In genomic region chr6:124999105-124999764, GRCh38 we compare ENCODE assay signal across 15 cellular contexts. TPM values are rescaled to one million over a fixed set of nuclear protein-coding genes. Genes with fewer than 3 reads are reported as not detected.
A peak's percentile ranks its signal among the peaks of the same experiment; 100 is the strongest.
DNase-seq lines count a peak whose midpoint lies in the region; ATAC-seq and TF ChIP-seq lines count a peak whose summit lies in the region.
"Had no signal": no experiment of that assay in that cellular context is flagged by ENCODE, and none has a peak within 500 bp of the region (broad histone marks: within the 10 kb centered on the region; RNA-seq: fewer than 3 reads in every experiment).

No MANE protein-coding gene starts in this region.

- H3K4me3 Mint-ChIP-seq in nephron progenitor cell, result no peak overlapping the region
- H3K4me3 Mint-ChIP-seq in activated CD8-positive, alpha-beta T cell treated with anti-CD3 and anti-CD28 coated beads for 36 hours, result no peak overlapping the region
- H3K4me3 Mint-ChIP-seq: activated CD4-positive, alpha-beta T cell treated with anti-CD3 and anti-CD28 coated beads, Interleukin-2, amount 10 ng/mL, durations not matched to agents 24 days and 14 days; T-helper 1 cell treated with Interleukin-12 subunit alpha and Interleukin-12 subunit beta and Interleukin-4 antibody, amounts not matched to agents 30 μg/mL and 1 μg/mL, for 36 hours had no signal

- DNase-seq in A673 (ENCODE audit: low spot score) (no peak), NCI-H1048 (lab: John Stamatoyannopoulos, UW) (peak; percentile 24), cerebellum (ENCODE audit: low spot score) (peak; percentile 61), nephron progenitor cell (no peak), AML-193 (lab: John Stamatoyannopoulos, UW) (no peak), HCEC 1CT (no peak), SIG-M5 treated with dmso at 0.1 percent for 504 hours (lab: John Stamatoyannopoulos, UW; ENCODE audit: unreplicated experiment) (no peak)
- DNase-seq in activated CD8-positive, alpha-beta T cell treated with anti-CD3 and anti-CD28 coated beads for 36 hours, result no peak
- DNase-seq: activated CD4-positive, alpha-beta T cell treated with anti-CD3 and anti-CD28 coated beads, Interleukin-2, amount 10 ng/mL, durations not matched to agents 24 days and 14 days; activated T-cell treated with anti-CD3 and anti-CD28 coated beads, Interleukin-2, amount 50 U/mL, for 48 hours; DND-41; NCI-H446 had no signal

- no peaks in the 10 kb centered on the region for H3K9me3 ChIP-seq in A673 (ENCODE audit: low read depth, low read length, poor library complexity, severe bottlenecking)
- H3K9me3 ChIP-seq: esophagus muscularis mucosa, thoracic aorta had no signal

- intact Hi-C loops in A673 (cut with micrococcal nuclease; ENCODE audit: unreplicated experiment), result no loop called here
- intact Hi-C loops in activated CD8-positive, alpha-beta T cell treated with anti-CD3 and anti-CD28 coated beads for 36 hours (cut with micrococcal nuclease), result no loop called here

- CTCF ChIA-PET in A673 (lab: Charles Lee), result interaction anchor here (0.7 kb wide), 1 partner anchor 114 kb away, joined by 4 read pairs; no protein-coding TSS in a partner anchor
- CTCF ChIA-PET in activated CD8-positive, alpha-beta T cell treated with anti-CD3 and anti-CD28 coated beads for 36 hours (lab: Charles Lee), result interaction anchor here (0.7 kb wide), 1 partner anchor 71 kb away, joined by 3 read pairs; no protein-coding TSS in a partner anchor

- no TSS peak for BruUV-seq in A673 (replicated peaks; lab: Mats Ljungman, UMichigan)

- H3K4me1 Mint-ChIP-seq in nephron progenitor cell, result peaks cover 45% of the 10 kb centered on the region
- no peaks in the 10 kb centered on the region for H3K4me1 Mint-ChIP-seq in activated CD8-positive, alpha-beta T cell treated with anti-CD3 and anti-CD28 coated beads for 36 hours (ENCODE audit: low read depth)
- H3K4me1 Mint-ChIP-seq: activated CD4-positive, alpha-beta T cell treated with anti-CD3 and anti-CD28 coated beads, Interleukin-2, amount 10 ng/mL, durations not matched to agents 24 days and 14 days had no signal

- peaks cover 2% of the 10 kb centered on the region for H3K27me3 Mint-ChIP-seq in nephron progenitor cell (ENCODE audit: low read depth, poor library complexity)
- H3K27me3 Mint-ChIP-seq in activated CD8-positive, alpha-beta T cell treated with anti-CD3 and anti-CD28 coated beads for 36 hours, result no peaks in the 10 kb centered on the region
- H3K27me3 Mint-ChIP-seq: activated CD4-positive, alpha-beta T cell treated with anti-CD3 and anti-CD28 coated beads, Interleukin-2, amount 10 ng/mL, durations not matched to agents 24 days and 14 days had no signal

- H3K4me3 ChIP-seq in A673 (ENCODE audit: low read depth, low read length, poor library complexity, severe bottlenecking), result no peak overlapping the region
- H3K4me3 ChIP-seq: esophagus muscularis mucosa, thoracic aorta had no signal

- ATAC-seq in activated CD8-positive, alpha-beta T cell treated with anti-CD3 and anti-CD28 coated beads for 36 hours, result no peak

- peaks cover 53% of the 10 kb centered on the region for H3K4me1 ChIP-seq in A673 (ENCODE audit: insufficient read depth, low read length, poor library complexity, severe bottlenecking)

- H3K27ac ChIP-seq in A673 (ENCODE audit: low read depth, low read length, poor library complexity, severe bottlenecking), result peak overlapping the region; percentile 47
- H3K27ac ChIP-seq: esophagus muscularis mucosa, thoracic aorta had no signal

- H3K36me3 ChIP-seq in A673 (ENCODE audit: insufficient read depth, low read length, poor library complexity, severe bottlenecking), result no peaks in the 10 kb centered on the region
- H3K36me3 ChIP-seq: esophagus muscularis mucosa, thoracic aorta had no signal

- no peaks in the 10 kb centered on the region for H3K27me3 ChIP-seq in A673 (replicated peaks; ENCODE audit: insufficient read depth, low read depth, low read length, poor library complexity)
- H3K27me3 ChIP-seq: esophagus muscularis mucosa had no signal

- TF ChIP-seq CTCF in A673 (conservative IDR thresholded peaks at IDR 0.05; ENCODE audit: low read depth, low read length), result no peak
- TF ChIP-seq CTCF in nephron progenitor cell (IDR thresholded peaks at IDR 0.05), result no peak
- no peak for TF ChIP-seq CTCF in activated CD8-positive, alpha-beta T cell treated with anti-CD3 and anti-CD28 coated beads for 36 hours (IDR thresholded peaks at IDR 0.05)

- peaks cover 21% of the 10 kb centered on the region for H3K36me3 Mint-ChIP-seq in nephron progenitor cell (ENCODE audit: low read depth)
- no peaks in the 10 kb centered on the region for H3K36me3 Mint-ChIP-seq in activated CD8-positive, alpha-beta T cell treated with anti-CD3 and anti-CD28 coated beads for 36 hours (ENCODE audit: low read depth)

- peak overlapping the region; percentile 11 for H3K27ac Mint-ChIP-seq in nephron progenitor cell
- no peak overlapping the region for H3K27ac Mint-ChIP-seq in activated CD8-positive, alpha-beta T cell treated with anti-CD3 and anti-CD28 coated beads for 36 hours
- H3K27ac Mint-ChIP-seq: activated CD4-positive, alpha-beta T cell treated with anti-CD3 and anti-CD28 coated beads, Interleukin-2, amount 10 ng/mL, durations not matched to agents 24 days and 14 days; T-helper 1 cell treated with Interleukin-12 subunit alpha and Interleukin-12 subunit beta and Interleukin-4 antibody, amounts not matched to agents 30 μg/mL and 1 μg/mL, for 36 hours had no signal

- H3K9me3 Mint-ChIP-seq in nephron progenitor cell, result peaks cover 2% of the 10 kb centered on the region
- no peaks in the 10 kb centered on the region for H3K9me3 Mint-ChIP-seq in activated CD8-positive, alpha-beta T cell treated with anti-CD3 and anti-CD28 coated beads for 36 hours
- H3K9me3 Mint-ChIP-seq: activated CD4-positive, alpha-beta T cell treated with anti-CD3 and anti-CD28 coated beads, Interleukin-2, amount 10 ng/mL, durations not matched to agents 24 days and 14 days; T-helper 1 cell treated with Interleukin-12 subunit alpha and Interleukin-12 subunit beta and Interleukin-4 antibody, amounts not matched to agents 30 μg/mL and 1 μg/mL, for 36 hours had no signal

- POLR2A ChIA-PET in A673 (lab: Charles Lee; ENCODE audit: low non-redundant PET), result no interaction called here
- POLR2A ChIA-PET in activated CD8-positive, alpha-beta T cell treated with anti-CD3 and anti-CD28 coated beads for 36 hours (lab: Charles Lee), result no interaction called here

RNA-seq across cellular contexts. Expression of gene RNF217, which starts 37.0 kb away (rescaled TPM):
- total RNA-seq in A673 (2021) (18.9 and 20.6 TPM in 2 replicates), cerebellum (23.7 TPM)
- under 1 TPM; 0.07 to 0.09 TPM for total RNA-seq in activated CD8-positive, alpha-beta T cell treated with anti-CD3 and anti-CD28 coated beads for 36 hours

Comparison
In these comparisons a context has a peak if more than half of its experiments do, and no peak if none do; other contexts are left out.
1. DNase-seq: peak in NCI-H1048 (single experiment) and cerebellum (single experiment); none in A673 (single experiment), nephron progenitor cell (single experiment), AML-193 (0 of 2), HCEC 1CT (single experiment), activated CD8-positive, alpha-beta T cell treated with anti-CD3 and anti-CD28 coated beads for 36 hours (single experiment) and SIG-M5 treated with dmso at 0.1 percent for 504 hours (single experiment).
2. RNA of gene RNF217, which starts 37.0 kb away (total RNA-seq): 23.7 TPM in cerebellum (single experiment) and 18.9 to 20.6 TPM in A673; 0.07 to 0.09 TPM in activated CD8-positive, alpha-beta T cell treated with anti-CD3 and anti-CD28 coated beads for 36 hours; every median in the first group is over 10 times any median in the second.